Comparison of ENCODE assay signal across 22 cellular contexts in genomic region chr13:27821566-27821965, GRCh38. TPM values are rescaled to one million over a fixed set of nuclear protein-coding genes. Genes with fewer than 3 reads are reported as not detected.
"Had no signal": no experiment of that assay in that cellular context is flagged by ENCODE, and none has a peak within 500 bp of the region (broad histone marks: within the 10 kb centered on the region; RNA-seq: fewer than 3 reads in every experiment).

No MANE protein-coding gene starts in this region.

- H3K27ac Mint-ChIP-seq: activated naive CD4-positive, alpha-beta T cell treated with anti-CD3 and anti-CD28 coated beads, Interleukin-2, amount 10 ng/mL, durations not matched to agents 7 days and 5 days; stimulated activated effector memory CD8-positive, alpha-beta T cell treated with anti-CD3 and anti-CD28 coated beads, Interleukin-12 subunit alpha, Interleukin-12 subunit beta, amount 100 ng/mL, for 72 hours had no signal

- H3K36me3 ChIP-seq: cardiac muscle cell, esophagus muscularis mucosa, lower lobe of right lung, pancreas, sigmoid colon, thoracic aorta had no signal

- H3K27ac ChIP-seq: cardiac muscle cell, esophagus muscularis mucosa, foreskin keratinocyte, lower lobe of right lung, pancreas, sigmoid colon, thoracic aorta had no signal

- ATAC-seq: foreskin keratinocyte; left colon; lower lobe of right lung; pancreas; stimulated activated effector memory CD8-positive, alpha-beta T cell treated with anti-CD3 and anti-CD28 coated beads, Interleukin-12 subunit alpha, Interleukin-12 subunit beta, amount 100 ng/mL, for 72 hours had no signal

- H3K4me3 ChIP-seq: cardiac muscle cell, esophagus muscularis mucosa, lower lobe of right lung, pancreas, sigmoid colon, thoracic aorta had no signal

- FAIRE-seq: astrocyte, colon, islet of Langerhans, pancreas had no signal

- H3K9me3 Mint-ChIP-seq: activated naive CD4-positive, alpha-beta T cell treated with anti-CD3 and anti-CD28 coated beads, Interleukin-2, amount 10 ng/mL, durations not matched to agents 7 days and 5 days; stimulated activated effector memory CD8-positive, alpha-beta T cell treated with anti-CD3 and anti-CD28 coated beads, Interleukin-12 subunit alpha, Interleukin-12 subunit beta, amount 100 ng/mL, for 72 hours had no signal

- H3K4me1 ChIP-seq: foreskin keratinocyte, pancreas had no signal

- H3K4me1 Mint-ChIP-seq: activated naive CD4-positive, alpha-beta T cell treated with anti-CD3 and anti-CD28 coated beads, Interleukin-2, amount 10 ng/mL, durations not matched to agents 7 days and 5 days; stimulated activated effector memory CD8-positive, alpha-beta T cell treated with anti-CD3 and anti-CD28 coated beads, Interleukin-12 subunit alpha, Interleukin-12 subunit beta, amount 100 ng/mL, for 72 hours had no signal

- H3K4me3 Mint-ChIP-seq: activated naive CD4-positive, alpha-beta T cell treated with anti-CD3 and anti-CD28 coated beads, Interleukin-2, amount 10 ng/mL, durations not matched to agents 7 days and 5 days; stimulated activated effector memory CD8-positive, alpha-beta T cell treated with anti-CD3 and anti-CD28 coated beads, Interleukin-12 subunit alpha, Interleukin-12 subunit beta, amount 100 ng/mL, for 72 hours had no signal

- H3K9me3 ChIP-seq: esophagus muscularis mucosa, lower lobe of right lung, pancreas, sigmoid colon, thoracic aorta had no signal

- DNase-seq: activated CD4-positive, CD25-positive, alpha-beta regulatory T cell treated with anti-CD3 and anti-CD28 coated beads, Interleukin-2, amount 50 U/mL, for 72 hours; activated naive CD4-positive, alpha-beta T cell treated with anti-CD3 and anti-CD28 coated beads, Interleukin-2, amount 10 ng/mL, durations not matched to agents 7 days and 5 days; activated T-cell treated with anti-CD3 and anti-CD28 coated beads, Interleukin-2, amount 50 U/mL, for 1 hour; glutamatergic neuron; left colon; lower lobe of right lung; pancreas; sigmoid colon; stimulated activated CD4-positive, alpha-beta T cell treated with anti-CD3 and anti-CD28 coated beads, Interleukin-12 subunit alpha, Interleukin-12 subunit beta, amount 100 ng/mL, for 4 hours; stimulated activated CD4-positive, alpha-beta T cell treated with anti-CD3 and anti-CD28 coated beads, Interleukin-2, amount 100 ng/mL, for 24 hours; T-helper 1 cell; T1000 had no signal

- H3K36me3 Mint-ChIP-seq: activated naive CD4-positive, alpha-beta T cell treated with anti-CD3 and anti-CD28 coated beads, Interleukin-2, amount 10 ng/mL, durations not matched to agents 7 days and 5 days; stimulated activated effector memory CD8-positive, alpha-beta T cell treated with anti-CD3 and anti-CD28 coated beads, Interleukin-12 subunit alpha, Interleukin-12 subunit beta, amount 100 ng/mL, for 72 hours had no signal

RNA-seq across cellular contexts. Expression of gene GSX1, which starts 29.3 kb away (rescaled TPM):
- total RNA-seq: astrocyte, cardiac muscle cell, esophagus muscularis mucosa, foreskin keratinocyte, left colon, lower lobe of right lung, pancreas, sigmoid colon, thoracic aorta, ureter had no signal
- polyA plus RNA-seq: adipose tissue, cardiac muscle cell, foreskin keratinocyte, pancreas, sigmoid colon had no signal
